In the genomic region with DNA sequence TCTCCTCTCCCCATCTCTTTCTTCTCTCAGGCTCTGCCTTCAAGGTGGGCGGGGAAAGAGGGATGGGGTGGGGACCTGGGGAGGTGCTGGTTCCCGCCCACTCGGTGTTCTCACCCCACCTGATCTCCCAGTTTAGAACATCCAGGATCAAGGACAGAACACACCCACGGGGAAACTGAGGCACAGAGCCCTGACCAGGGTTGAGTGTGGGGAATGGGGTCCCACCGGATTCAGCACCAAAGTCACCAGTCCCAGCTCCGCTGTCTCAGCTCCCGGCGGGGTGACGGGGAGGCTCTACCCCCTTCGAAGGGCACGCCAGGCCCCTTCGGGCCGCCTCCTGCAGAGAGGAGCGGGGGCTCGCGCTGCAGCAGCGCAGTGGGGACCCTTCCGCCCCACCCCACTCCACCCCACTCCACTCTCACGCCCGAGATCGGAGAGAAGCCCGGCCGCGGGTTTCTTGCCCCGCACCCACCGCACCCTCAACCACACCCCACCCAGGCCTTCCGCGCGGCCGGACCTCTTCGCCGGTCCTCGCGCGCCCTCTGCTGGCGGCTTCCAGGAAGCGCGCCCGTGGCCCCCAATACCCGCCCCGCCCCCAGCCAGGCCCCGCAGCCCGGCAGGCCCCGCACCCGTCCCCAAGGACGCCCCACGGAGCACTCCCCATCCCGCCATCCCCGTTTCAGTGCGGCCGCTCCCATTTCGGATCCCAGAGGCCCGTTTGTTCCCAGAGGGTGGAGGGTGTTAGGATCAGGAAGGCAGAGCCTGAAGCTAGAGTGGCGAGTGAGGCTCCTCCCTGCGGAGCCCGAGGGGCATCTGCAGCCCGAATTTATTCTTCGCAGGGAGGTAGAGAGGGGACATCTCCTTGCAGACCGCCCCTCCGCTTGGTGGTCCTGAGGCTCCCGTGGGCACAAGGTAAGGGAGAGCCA, we compare ENCODE assay signal across 8 cellular contexts. TPM values are rescaled to one million over a fixed set of nuclear protein-coding genes. Genes with fewer than 3 reads are reported as not detected.
A peak's percentile ranks its signal among the peaks of the same experiment; 100 is the strongest.
DNase-seq lines count a peak whose midpoint lies in the region; ATAC-seq and TF ChIP-seq lines count a peak whose summit lies in the region.

No MANE protein-coding gene starts in this region.

- intact Hi-C loops in naive thymus-derived CD4-positive, alpha-beta T cell (cut with micrococcal nuclease) = loop anchor here (1.0 to 5.0 kb wide), 8 partner anchors 18 to 409 kb away; a partner anchor contains a TSS

- H3K36me3 Mint-ChIP-seq in naive thymus-derived CD4-positive, alpha-beta T cell = peaks cover 0 to 6% (median 0%) of the 10 kb centered on the region in 5 donors
- peaks cover 5% of the 10 kb centered on the region for H3K36me3 Mint-ChIP-seq in stimulated activated effector memory CD8-positive, alpha-beta T cell treated with anti-CD3 and anti-CD28 coated beads, Interleukin-12 subunit alpha, Interleukin-12 subunit beta, amount 100 ng/mL, for 72 hours

- H3K4me2 ChIP-seq in OCI-LY1 (ENCODE audit: low read length) (peak overlapping the region; percentile 93), fibroblast of lung (ENCODE audit: extremely low read depth, insufficient read depth, low read length) (peak overlapping the region; percentile 93)

- H3K9me2 ChIP-seq in OCI-LY1 (ENCODE audit: low read depth, low read length) = no peaks in the 10 kb centered on the region

- TF ChIP-seq CTCF in AG10803 (conservative IDR thresholded peaks at IDR 0.05; ENCODE audit: low read length) = peak; percentile 43
- TF ChIP-seq CTCF in OCI-LY1 (IDR thresholded peaks at IDR 0.05; ENCODE audit: low read length) = peak; percentile 46
- TF ChIP-seq CTCF in fibroblast of lung (conservative IDR thresholded peaks at IDR 0.05 in 1 of 2, IDR thresholded peaks at IDR 0.05 in 1 of 2; ENCODE audit: low read depth in 1 of 2, low read length in 2 of 2) = peak; percentile 53 to 55

- peaks cover 31 to 47% (median 45%) of the 10 kb centered on the region in 5 donors for H3K27me3 Mint-ChIP-seq in naive thymus-derived CD4-positive, alpha-beta T cell

- peak overlapping the region; percentile 65 for H3K9ac ChIP-seq in OCI-LY1 (ENCODE audit: low read length)
- H3K9ac ChIP-seq in fibroblast of lung (ENCODE audit: insufficient read depth, low read length) = peak overlapping the region; percentile 31

- ATAC-seq in GM18867 (IDR thresholded peaks at IDR 0.05; ENCODE audit: unreplicated experiment) = peak; percentile 73
- ATAC-seq in HG03432 (IDR thresholded peaks at IDR 0.05; ENCODE audit: unreplicated experiment) = peak; percentile 74
- peak; percentile 95 for ATAC-seq in naive thymus-derived CD4-positive, alpha-beta T cell
- peak; percentile 79 for ATAC-seq in stimulated activated effector memory CD8-positive, alpha-beta T cell treated with anti-CD3 and anti-CD28 coated beads, Interleukin-12 subunit alpha, Interleukin-12 subunit beta, amount 100 ng/mL, for 72 hours

- peak overlapping the region in 1 of 9 donors; percentile 43 for H3K27ac Mint-ChIP-seq in naive thymus-derived CD4-positive, alpha-beta T cell
- peak overlapping the region; percentile 34 for H3K27ac Mint-ChIP-seq in stimulated activated effector memory CD8-positive, alpha-beta T cell treated with anti-CD3 and anti-CD28 coated beads, Interleukin-12 subunit alpha, Interleukin-12 subunit beta, amount 100 ng/mL, for 72 hours

- H3F3A ChIP-seq in OCI-LY1 (ENCODE audit: insufficient read depth, low read length) = no peaks in the 10 kb centered on the region

- 0 out of 2 replicates have a peak overlapping the region, but pooled peaks have one; percentile 86 for H2AFZ ChIP-seq in OCI-LY1 (ENCODE audit: low read length)
- H2AFZ ChIP-seq in fibroblast of lung (ENCODE audit: low read length) = peak overlapping the region; percentile 80

- H3K79me2 ChIP-seq in OCI-LY1 (ENCODE audit: insufficient read depth, low read length) (no peaks in the 10 kb centered on the region), fibroblast of lung (ENCODE audit: control insufficient read depth, insufficient read depth, low read length) (no peaks in the 10 kb centered on the region)

- no peaks in the 10 kb centered on the region for H4K20me1 ChIP-seq in OCI-LY1 (ENCODE audit: insufficient read depth, low read length)
- H4K20me1 ChIP-seq in fibroblast of lung (ENCODE audit: control insufficient read depth, extremely low read depth, insufficient read depth, low read length) = no peaks in the 10 kb centered on the region

- H3K9me3 ChIP-seq in OCI-LY1 (ENCODE audit: low read length) = no peaks in the 10 kb centered on the region
- H3K9me3 ChIP-seq in fibroblast of lung (ENCODE audit: control insufficient read depth, insufficient read depth, low read depth, low read length) = peaks cover 2% of the 10 kb centered on the region
- no peaks in the 10 kb centered on the region for H3K9me3 ChIP-seq in naive thymus-derived CD4-positive, alpha-beta T cell (ENCODE audit: control insufficient read depth in 2 of 3, low read length in 3 of 3)

- H3K27me3 ChIP-seq in OCI-LY1 (ENCODE audit: insufficient read depth, low read length) (no peaks in the 10 kb centered on the region), fibroblast of lung (ENCODE audit: control insufficient read depth, insufficient read depth, low read length) (peaks cover 23% of the 10 kb centered on the region)
- peaks cover 0 to 10% of the 10 kb centered on the region in 2 donors for H3K27me3 ChIP-seq in naive thymus-derived CD4-positive, alpha-beta T cell (ENCODE audit: control insufficient read depth in 2 of 2, insufficient read depth in 2 of 2, low read length in 2 of 2)

- DNase-seq in AG10803 (ENCODE audit: low read depth) (peak; percentile 49), fibroblast of lung (ENCODE audit: low read depth in 2 of 2) (peak; percentile 48 to 63)
- DNase-seq in activated T-cell treated with anti-CD3 and anti-CD28 coated beads, Interleukin-2, amount 50 U/mL, for 48 hours = peak; percentile 88 to 92
- DNase-seq in naive thymus-derived CD4-positive, alpha-beta T cell = peak; percentile 62 to 88 (median 77)
- peak; percentile 87 to 94 for DNase-seq in stimulated activated effector memory CD8-positive, alpha-beta T cell treated with anti-CD3 and anti-CD28 coated beads, Interleukin-12 subunit alpha, Interleukin-12 subunit beta, amount 100 ng/mL, for 72 hours (ENCODE audit: low spot score in 2 of 2)

- H3K4me1 ChIP-seq in OCI-LY1 (ENCODE audit: insufficient read depth, low read length, severe bottlenecking) (peaks cover 10% of the 10 kb centered on the region), fibroblast of lung (ENCODE audit: control insufficient read depth, extremely low read depth, insufficient read depth, low read length) (peaks cover 6% of the 10 kb centered on the region)
- peaks cover 4 to 17% of the 10 kb centered on the region in 2 donors for H3K4me1 ChIP-seq in naive thymus-derived CD4-positive, alpha-beta T cell (ENCODE audit: control insufficient read depth in 2 of 2, insufficient read depth in 2 of 2, low read length in 2 of 2)

- H3K36me3 ChIP-seq in OCI-LY1 (ENCODE audit: insufficient read depth, low read length) (no peaks in the 10 kb centered on the region), fibroblast of lung (ENCODE audit: control insufficient read depth, insufficient read depth, low read length) (no peaks in the 10 kb centered on the region)
- H3K36me3 ChIP-seq in naive thymus-derived CD4-positive, alpha-beta T cell (ENCODE audit: control insufficient read depth in 2 of 3, insufficient read depth in 3 of 3, low read length in 3 of 3) = no peaks in the 10 kb centered on the region

- peaks cover 0 to 2% (median 0%) of the 10 kb centered on the region in 11 donors for H3K9me3 Mint-ChIP-seq in naive thymus-derived CD4-positive, alpha-beta T cell
- H3K9me3 Mint-ChIP-seq in stimulated activated effector memory CD8-positive, alpha-beta T cell treated with anti-CD3 and anti-CD28 coated beads, Interleukin-12 subunit alpha, Interleukin-12 subunit beta, amount 100 ng/mL, for 72 hours = no peaks in the 10 kb centered on the region

- POLR2A ChIA-PET in naive thymus-derived CD4-positive, alpha-beta T cell (lab: Charles Lee) = interaction anchor here (0.6 kb wide), 1 partner anchor 49 kb away, joined by 3 read pairs; no protein-coding TSS in a partner anchor

- H3K4me1 Mint-ChIP-seq in naive thymus-derived CD4-positive, alpha-beta T cell = peaks cover 0 to 21% (median 13%) of the 10 kb centered on the region in 7 donors
- H3K4me1 Mint-ChIP-seq in stimulated activated effector memory CD8-positive, alpha-beta T cell treated with anti-CD3 and anti-CD28 coated beads, Interleukin-12 subunit alpha, Interleukin-12 subunit beta, amount 100 ng/mL, for 72 hours = peaks cover 26% of the 10 kb centered on the region

- H3K27ac ChIP-seq in OCI-LY1 (ENCODE audit: low read depth, low read length, poor library complexity, severe bottlenecking) = no peak overlapping the region
- no peak overlapping the region for H3K27ac ChIP-seq in fibroblast of lung (ENCODE audit: insufficient read depth, low read length)
- H3K27ac ChIP-seq in naive thymus-derived CD4-positive, alpha-beta T cell (ENCODE audit: low read depth, low read length) = no peak overlapping the region

- H3K4me3 Mint-ChIP-seq in naive thymus-derived CD4-positive, alpha-beta T cell = peak overlapping the region; percentile 50 to 80 (median 74)
- H3K4me3 Mint-ChIP-seq in stimulated activated effector memory CD8-positive, alpha-beta T cell treated with anti-CD3 and anti-CD28 coated beads, Interleukin-12 subunit alpha, Interleukin-12 subunit beta, amount 100 ng/mL, for 72 hours = peak overlapping the region; percentile 74

- peak overlapping the region; percentile 70 for H3K4me3 ChIP-seq in AG10803 (ENCODE audit: low read length)
- H3K4me3 ChIP-seq in OCI-LY1 (ENCODE audit: low read depth, low read length, poor library complexity, severe bottlenecking) = peak overlapping the region; percentile 74
- peak overlapping the region; percentile 65 to 74 (median 66) for H3K4me3 ChIP-seq in fibroblast of lung (replicated peaks in 1 of 4; ENCODE audit: control extremely low read depth in 1 of 4, insufficient read depth in 1 of 4, low read depth in 3 of 4, low read length in 4 of 4)
- peak overlapping the region; percentile 69 for H3K4me3 ChIP-seq in naive thymus-derived CD4-positive, alpha-beta T cell (ENCODE audit: low read length)

- CTCF ChIA-PET in naive thymus-derived CD4-positive, alpha-beta T cell (lab: Charles Lee) = interaction anchor here (0.6 to 5.6 kb wide), 10 partner anchors 9 to 388 kb away, joined by 3 to 37 read pairs (median 3); a partner anchor contains a TSS

RNA-seq across cellular contexts. Expression of a gene that starts 18.0 kb away (rescaled TPM):
- total RNA-seq in fibroblast of lung = 12.3 and 15.7 TPM in 2 replicates
- polyA plus RNA-seq in fibroblast of lung = 10.9 TPM in 2 replicates
- polyA plus RNA-seq in fibroblast of lung (2012) = 12.8 and 13.9 TPM in 2 replicates
- 58.7 and 63.9 TPM in 2 replicates for polyA minus RNA-seq in fibroblast of lung (ENCODE audit: low replicate concordance)
- 10 to 100 TPM; 34.9 to 65.8 (median 38.8) TPM for total RNA-seq in naive thymus-derived CD4-positive, alpha-beta T cell
- 10 to 100 TPM; 16.4 to 18.9 TPM for polyA plus RNA-seq in naive thymus-derived CD4-positive, alpha-beta T cell

RNA-seq across cellular contexts. Expression of a gene that starts 18.0 kb away (rescaled TPM):
- total RNA-seq in fibroblast of lung = 23.9 and 34.4 TPM in 2 replicates
- 40.5 and 42.9 TPM in 2 replicates for polyA plus RNA-seq in fibroblast of lung
- 37.7 and 46.4 TPM in 2 replicates for polyA plus RNA-seq in fibroblast of lung (2012)
- polyA minus RNA-seq in fibroblast of lung (ENCODE audit: low replicate concordance) = 27.6 and 29.2 TPM in 2 replicates
- total RNA-seq in naive thymus-derived CD4-positive, alpha-beta T cell = 1 to 10 TPM in 3 of 5 experiments, under 1 TPM in 2; 0.64 to 3.6 (median 1.3) TPM
- 1 to 10 TPM; 2.4 to 2.6 TPM for polyA plus RNA-seq in naive thymus-derived CD4-positive, alpha-beta T cell
